ENCODE assay signal across 8 cellular contexts in the genomic region with DNA sequence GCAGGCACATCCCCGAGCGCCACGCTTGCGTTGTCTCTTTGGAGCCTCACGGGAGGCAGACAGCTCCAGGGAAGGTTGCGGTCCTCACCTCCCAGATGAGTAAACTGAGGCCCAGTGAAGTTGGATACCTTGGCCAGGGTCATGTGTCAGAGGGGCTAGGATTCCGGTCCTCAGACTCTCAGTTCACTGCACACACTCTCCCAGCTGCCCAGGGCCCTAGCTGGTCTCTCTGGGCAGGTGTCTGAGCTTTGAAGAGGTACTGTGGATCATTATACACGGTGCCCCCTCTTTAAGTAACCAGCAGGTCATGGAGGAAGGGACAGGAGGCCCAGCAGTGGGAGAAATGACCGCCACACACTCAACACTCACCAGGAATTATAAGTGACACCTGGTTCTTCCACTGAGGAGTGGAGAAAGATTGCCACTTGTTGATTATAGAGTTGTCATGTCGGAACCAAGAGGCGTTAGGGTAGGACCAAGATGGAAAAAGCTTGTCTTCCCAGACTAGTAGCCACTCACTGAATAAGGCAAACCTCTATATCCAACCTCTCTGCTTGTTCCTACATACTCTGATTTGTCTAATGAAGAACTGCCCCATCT. TPM values are rescaled to one million over a fixed set of nuclear protein-coding genes. Genes with fewer than 3 reads are reported as not detected.
DNase-seq lines count a peak whose midpoint lies in the region; ATAC-seq, FAIRE-seq and TF ChIP-seq lines count a peak whose summit lies in the region.

No MANE protein-coding gene starts in this region.

- peaks cover 31% of the 10 kb centered on the region for H3K4me1 Mint-ChIP-seq in activated T-helper 2 cell treated with anti-CD3 and anti-CD28 coated beads, Interferon-gamma antibody, Interleukin-2, Interleukin-4, amounts not matched to agents 10 μg/mL and 5 μg/mL and 100 μg/mL, durations not matched to agents 14 hours and 24 hours and 36 hours (ENCODE audit: low read depth)

- peaks cover 0 to 29% (median 17%) of the 10 kb centered on the region in 12 donors for H3K4me1 ChIP-seq in heart left ventricle
- H3K4me1 ChIP-seq in kidney (ENCODE audit: control insufficient read depth in 1 of 2, insufficient read depth in 1 of 2, low read depth in 1 of 2, low read length in 2 of 2), result peaks cover 9 to 12% of the 10 kb centered on the region in 2 donors
- H3K4me1 ChIP-seq in thyroid gland, result peaks cover 14 to 21% of the 10 kb centered on the region in 2 donors

- H3K9ac ChIP-seq in kidney (ENCODE audit: low read length in 2 of 2), result peak overlapping the region; percentile 57 to 99

- H3K4me3 Mint-ChIP-seq in activated T-helper 2 cell treated with anti-CD3 and anti-CD28 coated beads, Interferon-gamma antibody, Interleukin-2, Interleukin-4, amounts not matched to agents 10 μg/mL and 5 μg/mL and 100 μg/mL, durations not matched to agents 14 hours and 24 hours and 36 hours (ENCODE audit: low read depth), result peak overlapping the region; percentile 95

- peak overlapping the region; percentile 76 to 99 (median 94) for H3K4me3 ChIP-seq in heart left ventricle
- peak overlapping the region; percentile 63 to 97 for H3K4me3 ChIP-seq in kidney (ENCODE audit: low read length in 2 of 2)
- peak overlapping the region; percentile 80 to 98 (median 87) for H3K4me3 ChIP-seq in thyroid gland (replicated peaks in 1 of 3)

- H3K36me3 Mint-ChIP-seq in activated T-helper 2 cell treated with anti-CD3 and anti-CD28 coated beads, Interferon-gamma antibody, Interleukin-2, Interleukin-4, amounts not matched to agents 10 μg/mL and 5 μg/mL and 100 μg/mL, durations not matched to agents 14 hours and 24 hours and 36 hours (ENCODE audit: low read depth), result peaks cover 72% of the 10 kb centered on the region

- H3K9me3 ChIP-seq in heart left ventricle, result no peaks in the 10 kb centered on the region
- H3K9me3 ChIP-seq in kidney (ENCODE audit: control insufficient read depth in 1 of 2, low read length in 2 of 2), result no peaks in the 10 kb centered on the region
- no peaks in the 10 kb centered on the region for H3K9me3 ChIP-seq in thyroid gland

- TF ChIP-seq POLR2A in heart left ventricle (IDR thresholded peaks at IDR 0.05), result no peak
- no peak for TF ChIP-seq POLR2A in thyroid gland (IDR thresholded peaks at IDR 0.05)

- ATAC-seq in heart left ventricle, result peak in 2 of 4 donors; percentile 1 to 11

- no peak for FAIRE-seq in kidney (lab: Jason Lieb, UNC)

- peak overlapping the region; percentile 59 to 92 (median 85) for H3K27ac ChIP-seq in heart left ventricle
- H3K27ac ChIP-seq in kidney (ENCODE audit: low read depth in 2 of 2, low read length in 2 of 2), result peak overlapping the region; percentile 20 to 28
- peak overlapping the region; percentile 66 to 80 (median 79) for H3K27ac ChIP-seq in thyroid gland

- intact Hi-C loops in heart left ventricle (cut with DNase I) (loop anchor here in 9 of 10 donors (1.0 to 10.0 kb wide), 6 partner anchors 17 to 179 kb away; a partner anchor contains a TSS), cardiac septum (cut with DNase I) (loop anchor here (2.0 to 5.0 kb wide), 2 partner anchors 39 to 51 kb away; a partner anchor contains a TSS), kidney (cut with DNase I) (no loop called here), thyroid gland (cut with DNase I) (loop anchor here (5.0 kb wide), 1 partner anchor 39 kb away; a partner anchor contains a TSS)
- intact Hi-C loops in activated T-helper 2 cell treated with anti-CD3 and anti-CD28 coated beads, Interferon-gamma antibody, Interleukin-2, Interleukin-4, amounts not matched to agents 10 μg/mL and 5 μg/mL and 100 μg/mL, durations not matched to agents 14 hours and 24 hours and 36 hours (cut with micrococcal nuclease), result no loop called here

- H3K27ac Mint-ChIP-seq in activated T-helper 2 cell treated with anti-CD3 and anti-CD28 coated beads, Interferon-gamma antibody, Interleukin-2, Interleukin-4, amounts not matched to agents 10 μg/mL and 5 μg/mL and 100 μg/mL, durations not matched to agents 14 hours and 24 hours and 36 hours, result peak overlapping the region; percentile 82

- no peaks in the 10 kb centered on the region for H3K27me3 ChIP-seq in heart left ventricle
- H3K27me3 ChIP-seq in thyroid gland, result no peaks in the 10 kb centered on the region

- DNase-seq in heart left ventricle (no peak), cardiac septum (ENCODE audit: low spot score) (no peak), kidney (no peak), thyroid gland (no peak), SIG-M5 treated with dmso at 0.1 percent for 504 hours (lab: John Stamatoyannopoulos, UW; ENCODE audit: unreplicated experiment) (no peak), NCI-H187 treated with DMSO at 0.1 percent for 48 hours (lab: John Stamatoyannopoulos, UW) (no peak)
- DNase-seq in activated T-helper 2 cell treated with anti-CD3 and anti-CD28 coated beads, Interferon-gamma antibody, Interleukin-2, Interleukin-4, amounts not matched to agents 10 μg/mL and 5 μg/mL and 100 μg/mL, durations not matched to agents 14 hours and 24 hours and 36 hours (ENCODE audit: low spot score), result no peak
- no peak for DNase-seq in effector CD4-positive, alpha-beta T cell

- 8 to 12% (median 8%) methylated on average over 6 to 11 of the region's 11 CpGs for WGBS in heart left ventricle, 4 donors
- 12 to 18% methylated on average over 8 to 11 of the region's 11 CpGs for WGBS in thyroid gland, 2 donors

- TF ChIP-seq CTCF in heart left ventricle (IDR thresholded peaks at IDR 0.05), result no peak
- TF ChIP-seq CTCF in kidney (IDR thresholded peaks at IDR 0.05; ENCODE audit: borderline replicate concordance, extremely low read depth, insufficient read depth), result no peak
- TF ChIP-seq CTCF in thyroid gland (IDR thresholded peaks at IDR 0.05), result no peak

- H3K27me3 Mint-ChIP-seq in activated T-helper 2 cell treated with anti-CD3 and anti-CD28 coated beads, Interferon-gamma antibody, Interleukin-2, Interleukin-4, amounts not matched to agents 10 μg/mL and 5 μg/mL and 100 μg/mL, durations not matched to agents 14 hours and 24 hours and 36 hours (ENCODE audit: low read depth), result no peaks in the 10 kb centered on the region

- H3K36me3 ChIP-seq in heart left ventricle, result peaks cover 0 to 52% (median 35%) of the 10 kb centered on the region in 9 donors
- peaks cover 32 to 33% of the 10 kb centered on the region in 2 donors for H3K36me3 ChIP-seq in kidney (ENCODE audit: control insufficient read depth in 1 of 2, insufficient read depth in 2 of 2, low read length in 2 of 2)
- H3K36me3 ChIP-seq in thyroid gland, result peaks cover 34 to 35% of the 10 kb centered on the region in 2 donors

- no peaks in the 10 kb centered on the region for H3K9me3 Mint-ChIP-seq in activated T-helper 2 cell treated with anti-CD3 and anti-CD28 coated beads, Interferon-gamma antibody, Interleukin-2, Interleukin-4, amounts not matched to agents 10 μg/mL and 5 μg/mL and 100 μg/mL, durations not matched to agents 14 hours and 24 hours and 36 hours

RNA-seq across cellular contexts. Expression of a gene that starts 0.6 kb away (rescaled TPM):
- total RNA-seq in heart left ventricle (10 to 100 TPM; 18.3 to 58.0 (median 31.6) TPM), cardiac septum (40.3 TPM), kidney (74.8 TPM), thyroid gland (10 to 100 TPM; 43.3 to 93.8 (median 78.9) TPM)
- polyA plus RNA-seq in heart left ventricle (10 to 100 TPM; 27.4 to 57.0 TPM), kidney (ENCODE audit: insufficient read depth, low read depth, low replicate concordance) (50.5 TPM)
- 96.3 and 102 TPM in 2 replicates for total RNA-seq in activated T-helper 2 cell treated with anti-CD3 and anti-CD28 coated beads, Interferon-gamma antibody, Interleukin-2, Interleukin-4, amounts not matched to agents 10 μg/mL and 5 μg/mL and 100 μg/mL, durations not matched to agents 14 hours and 24 hours and 36 hours

RNA-seq across cellular contexts. Expression of a gene that starts 18.1 kb away (rescaled TPM):
- total RNA-seq in heart left ventricle (10 to 100 TPM in 4 of 9 donors, 1 to 10 TPM in 5; 4.9 to 12.5 (median 9.9) TPM), cardiac septum (11.7 TPM), kidney (36.5 TPM), thyroid gland (10 to 100 TPM; 29.1 to 40.0 (median 31.6) TPM)
- polyA plus RNA-seq in heart left ventricle (1 to 10 TPM; 4.5 to 7.9 TPM), kidney (ENCODE audit: insufficient read depth, low read depth, low replicate concordance) (33.4 TPM)
- 12.5 and 13.8 TPM in 2 replicates for total RNA-seq in activated T-helper 2 cell treated with anti-CD3 and anti-CD28 coated beads, Interferon-gamma antibody, Interleukin-2, Interleukin-4, amounts not matched to agents 10 μg/mL and 5 μg/mL and 100 μg/mL, durations not matched to agents 14 hours and 24 hours and 36 hours

RNA-seq across cellular contexts. Expression of a gene that starts 38.1 kb away (rescaled TPM):
- 100 to 1,000 TPM; 215 to 466 (median 343) TPM for total RNA-seq in heart left ventricle
- polyA plus RNA-seq in heart left ventricle, result 100 to 1,000 TPM; 335 to 517 TPM
- 339 TPM for total RNA-seq in cardiac septum
- total RNA-seq in activated T-helper 2 cell treated with anti-CD3 and anti-CD28 coated beads, Interferon-gamma antibody, Interleukin-2, Interleukin-4, amounts not matched to agents 10 μg/mL and 5 μg/mL and 100 μg/mL, durations not matched to agents 14 hours and 24 hours and 36 hours, result 330 and 341 TPM in 2 replicates
- total RNA-seq in kidney, result 260 TPM
- 718 TPM for polyA plus RNA-seq in kidney (ENCODE audit: insufficient read depth, low read depth, low replicate concordance)
- 100 to 1,000 TPM; 235 to 467 (median 261) TPM for total RNA-seq in thyroid gland

RNA-seq across cellular contexts. Expression of a gene that starts 45.1 kb away (rescaled TPM):
- total RNA-seq in heart left ventricle (10 to 100 TPM in 8 of 9 donors, 1 to 10 TPM in 1; 7.5 to 76.9 (median 16.3) TPM), cardiac septum (21.0 TPM), kidney (75.2 TPM), thyroid gland (10 to 100 TPM; 18.6 to 45.4 (median 29.3) TPM)
- polyA plus RNA-seq in heart left ventricle (10 to 100 TPM; 21.0 to 31.2 TPM), kidney (ENCODE audit: insufficient read depth, low read depth, low replicate concordance) (32.1 TPM)
- total RNA-seq in activated T-helper 2 cell treated with anti-CD3 and anti-CD28 coated beads, Interferon-gamma antibody, Interleukin-2, Interleukin-4, amounts not matched to agents 10 μg/mL and 5 μg/mL and 100 μg/mL, durations not matched to agents 14 hours and 24 hours and 36 hours, result 0.87 and 0.94 TPM in 2 replicates

RNA-seq across cellular contexts. Expression of a gene that starts 53.2 kb away (rescaled TPM):
- total RNA-seq in heart left ventricle (1 to 10 TPM in 8 of 9 donors, under 1 TPM in 1; 0.89 to 3.9 (median 1.8) TPM), cardiac septum (1.1 TPM), kidney (18.7 TPM), thyroid gland (1 to 10 TPM in 3 of 4 donors, under 1 TPM in 1; 0.44 to 2.3 (median 1.7) TPM)
- polyA plus RNA-seq in heart left ventricle (1 to 10 TPM; 1.3 to 2.0 TPM), kidney (ENCODE audit: insufficient read depth, low read depth, low replicate concordance) (538 TPM)
- total RNA-seq in activated T-helper 2 cell treated with anti-CD3 and anti-CD28 coated beads, Interferon-gamma antibody, Interleukin-2, Interleukin-4, amounts not matched to agents 10 μg/mL and 5 μg/mL and 100 μg/mL, durations not matched to agents 14 hours and 24 hours and 36 hours, result 12.3 and 13.4 TPM in 2 replicates

Comparison
In these comparisons a context has a peak if more than half of its experiments do, and no peak if none do; other contexts are left out.
1. H3K27ac ChIP-seq: peak in every context shown above with its lines; median percentile 85 in heart left ventricle; 79 in thyroid gland; 24 in kidney.
2. intact Hi-C loops: an anchor here in heart left ventricle (1.0 to 10.0 kb wide), cardiac septum (2.0 to 5.0 kb wide) and thyroid gland (5.0 kb wide); none called in activated T-helper 2 cell treated with anti-CD3 and anti-CD28 coated beads, Interferon-gamma antibody, Interleukin-2, Interleukin-4, amounts not matched to agents 10 μg/mL and 5 μg/mL and 100 μg/mL, durations not matched to agents 14 hours and 24 hours and 36 hours and kidney.